ENCODE assay signal across 1 cellular context in genomic region chr6:118893095-118893881, GRCh38.
A peak's percentile ranks its signal among the peaks of the same experiment; 100 is the strongest.
TF ChIP-seq lines count a peak whose summit lies in the region.

No MANE protein-coding gene starts in this region.

TF ChIP-seq in K562, 482 proteins besides CTCF, POLR2A, EP300 and RAD21 (continued from another document and continues in another):
- TF ChIP-seq, protein P1, sequence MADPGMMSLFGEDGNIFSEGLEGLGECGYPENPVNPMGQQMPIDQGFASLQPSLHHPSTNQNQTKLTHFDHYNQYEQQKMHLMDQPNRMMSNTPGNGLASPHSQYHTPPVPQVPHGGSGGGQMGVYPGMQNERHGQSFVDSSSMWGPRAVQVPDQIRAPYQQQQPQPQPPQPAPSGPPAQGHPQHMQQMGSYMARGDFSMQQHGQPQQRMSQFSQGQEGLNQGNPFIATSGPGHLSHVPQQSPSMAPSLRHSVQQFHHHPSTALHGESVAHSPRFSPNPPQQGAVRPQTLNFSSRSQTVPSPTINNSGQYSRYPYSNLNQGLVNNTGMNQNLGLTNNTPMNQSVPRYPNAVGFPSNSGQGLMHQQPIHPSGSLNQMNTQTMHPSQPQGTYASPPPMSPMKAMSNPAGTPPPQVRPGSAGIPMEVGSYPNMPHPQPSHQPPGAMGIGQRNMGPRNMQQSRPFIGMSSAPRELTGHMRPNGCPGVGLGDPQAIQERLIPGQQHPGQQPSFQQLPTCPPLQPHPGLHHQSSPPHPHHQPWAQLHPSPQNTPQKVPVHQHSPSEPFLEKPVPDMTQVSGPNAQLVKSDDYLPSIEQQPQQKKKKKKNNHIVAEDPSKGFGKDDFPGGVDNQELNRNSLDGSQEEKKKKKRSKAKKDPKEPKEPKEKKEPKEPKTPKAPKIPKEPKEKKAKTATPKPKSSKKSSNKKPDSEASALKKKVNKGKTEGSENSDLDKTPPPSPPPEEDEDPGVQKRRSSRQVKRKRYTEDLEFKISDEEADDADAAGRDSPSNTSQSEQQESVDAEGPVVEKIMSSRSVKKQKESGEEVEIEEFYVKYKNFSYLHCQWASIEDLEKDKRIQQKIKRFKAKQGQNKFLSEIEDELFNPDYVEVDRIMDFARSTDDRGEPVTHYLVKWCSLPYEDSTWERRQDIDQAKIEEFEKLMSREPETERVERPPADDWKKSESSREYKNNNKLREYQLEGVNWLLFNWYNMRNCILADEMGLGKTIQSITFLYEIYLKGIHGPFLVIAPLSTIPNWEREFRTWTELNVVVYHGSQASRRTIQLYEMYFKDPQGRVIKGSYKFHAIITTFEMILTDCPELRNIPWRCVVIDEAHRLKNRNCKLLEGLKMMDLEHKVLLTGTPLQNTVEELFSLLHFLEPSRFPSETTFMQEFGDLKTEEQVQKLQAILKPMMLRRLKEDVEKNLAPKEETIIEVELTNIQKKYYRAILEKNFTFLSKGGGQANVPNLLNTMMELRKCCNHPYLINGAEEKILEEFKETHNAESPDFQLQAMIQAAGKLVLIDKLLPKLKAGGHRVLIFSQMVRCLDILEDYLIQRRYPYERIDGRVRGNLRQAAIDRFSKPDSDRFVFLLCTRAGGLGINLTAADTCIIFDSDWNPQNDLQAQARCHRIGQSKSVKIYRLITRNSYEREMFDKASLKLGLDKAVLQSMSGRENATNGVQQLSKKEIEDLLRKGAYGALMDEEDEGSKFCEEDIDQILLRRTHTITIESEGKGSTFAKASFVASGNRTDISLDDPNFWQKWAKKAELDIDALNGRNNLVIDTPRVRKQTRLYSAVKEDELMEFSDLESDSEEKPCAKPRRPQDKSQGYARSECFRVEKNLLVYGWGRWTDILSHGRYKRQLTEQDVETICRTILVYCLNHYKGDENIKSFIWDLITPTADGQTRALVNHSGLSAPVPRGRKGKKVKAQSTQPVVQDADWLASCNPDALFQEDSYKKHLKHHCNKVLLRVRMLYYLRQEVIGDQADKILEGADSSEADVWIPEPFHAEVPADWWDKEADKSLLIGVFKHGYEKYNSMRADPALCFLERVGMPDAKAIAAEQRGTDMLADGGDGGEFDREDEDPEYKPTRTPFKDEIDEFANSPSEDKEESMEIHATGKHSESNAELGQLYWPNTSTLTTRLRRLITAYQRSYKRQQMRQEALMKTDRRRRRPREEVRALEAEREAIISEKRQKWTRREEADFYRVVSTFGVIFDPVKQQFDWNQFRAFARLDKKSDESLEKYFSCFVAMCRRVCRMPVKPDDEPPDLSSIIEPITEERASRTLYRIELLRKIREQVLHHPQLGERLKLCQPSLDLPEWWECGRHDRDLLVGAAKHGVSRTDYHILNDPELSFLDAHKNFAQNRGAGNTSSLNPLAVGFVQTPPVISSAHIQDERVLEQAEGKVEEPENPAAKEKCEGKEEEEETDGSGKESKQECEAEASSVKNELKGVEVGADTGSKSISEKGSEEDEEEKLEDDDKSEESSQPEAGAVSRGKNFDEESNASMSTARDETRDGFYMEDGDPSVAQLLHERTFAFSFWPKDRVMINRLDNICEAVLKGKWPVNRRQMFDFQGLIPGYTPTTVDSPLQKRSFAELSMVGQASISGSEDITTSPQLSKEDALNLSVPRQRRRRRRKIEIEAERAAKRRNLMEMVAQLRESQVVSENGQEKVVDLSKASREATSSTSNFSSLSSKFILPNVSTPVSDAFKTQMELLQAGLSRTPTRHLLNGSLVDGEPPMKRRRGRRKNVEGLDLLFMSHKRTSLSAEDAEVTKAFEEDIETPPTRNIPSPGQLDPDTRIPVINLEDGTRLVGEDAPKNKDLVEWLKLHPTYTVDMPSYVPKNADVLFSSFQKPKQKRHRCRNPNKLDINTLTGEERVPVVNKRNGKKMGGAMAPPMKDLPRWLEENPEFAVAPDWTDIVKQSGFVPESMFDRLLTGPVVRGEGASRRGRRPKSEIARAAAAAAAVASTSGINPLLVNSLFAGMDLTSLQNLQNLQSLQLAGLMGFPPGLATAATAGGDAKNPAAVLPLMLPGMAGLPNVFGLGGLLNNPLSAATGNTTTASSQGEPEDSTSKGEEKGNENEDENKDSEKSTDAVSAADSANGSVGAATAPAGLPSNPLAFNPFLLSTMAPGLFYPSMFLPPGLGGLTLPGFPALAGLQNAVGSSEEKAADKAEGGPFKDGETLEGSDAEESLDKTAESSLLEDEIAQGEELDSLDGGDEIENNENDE (IDR thresholded peaks at IDR 0.05; ENCODE audit: low read depth, low read length) = no peak
- TF ChIP-seq, protein P2, sequence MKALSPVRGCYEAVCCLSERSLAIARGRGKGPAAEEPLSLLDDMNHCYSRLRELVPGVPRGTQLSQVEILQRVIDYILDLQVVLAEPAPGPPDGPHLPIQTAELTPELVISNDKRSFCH (CRISPR knock-in tag; IDR thresholded peaks at IDR 0.05) = no peak
- TF ChIP-seq, protein P2 (tag; IDR thresholded peaks at IDR 0.05) = no peak
- TF ChIP-seq SMARCB1 (IDR thresholded peaks at IDR 0.05; ENCODE audit: insufficient read length, low read depth) = no peak
- TF ChIP-seq GABPA (tag; conservative IDR thresholded peaks at IDR 0.05; ENCODE audit: low read depth) = peak; percentile 41; the same call in 1 of the 2 replicates
- TF ChIP-seq RBM22 (IDR thresholded peaks at IDR 0.05; ENCODE audit: low read depth, low read length, poor library complexity, severe bottlenecking) = no peak
- no peak for TF ChIP-seq MTF1 (CRISPR knock-in tag; IDR thresholded peaks at IDR 0.05; ENCODE audit: borderline replicate concordance)
- no peak for TF ChIP-seq ZNF583 (CRISPR knock-in tag; IDR thresholded peaks at IDR 0.05)
- TF ChIP-seq COPS2 (conservative IDR thresholded peaks at IDR 0.05) = no peak
- TF ChIP-seq, protein P3, sequence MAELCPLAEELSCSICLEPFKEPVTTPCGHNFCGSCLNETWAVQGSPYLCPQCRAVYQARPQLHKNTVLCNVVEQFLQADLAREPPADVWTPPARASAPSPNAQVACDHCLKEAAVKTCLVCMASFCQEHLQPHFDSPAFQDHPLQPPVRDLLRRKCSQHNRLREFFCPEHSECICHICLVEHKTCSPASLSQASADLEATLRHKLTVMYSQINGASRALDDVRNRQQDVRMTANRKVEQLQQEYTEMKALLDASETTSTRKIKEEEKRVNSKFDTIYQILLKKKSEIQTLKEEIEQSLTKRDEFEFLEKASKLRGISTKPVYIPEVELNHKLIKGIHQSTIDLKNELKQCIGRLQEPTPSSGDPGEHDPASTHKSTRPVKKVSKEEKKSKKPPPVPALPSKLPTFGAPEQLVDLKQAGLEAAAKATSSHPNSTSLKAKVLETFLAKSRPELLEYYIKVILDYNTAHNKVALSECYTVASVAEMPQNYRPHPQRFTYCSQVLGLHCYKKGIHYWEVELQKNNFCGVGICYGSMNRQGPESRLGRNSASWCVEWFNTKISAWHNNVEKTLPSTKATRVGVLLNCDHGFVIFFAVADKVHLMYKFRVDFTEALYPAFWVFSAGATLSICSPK (IDR thresholded peaks at IDR 0.05; ENCODE audit: borderline replicate concordance) = no peak
- TF ChIP-seq TBL1XR1 (IDR thresholded peaks at IDR 0.05; ENCODE audit: low read length in 2 of 2) = no peak
- no peak for TF ChIP-seq CHD4 (IDR thresholded peaks at IDR 0.05; ENCODE audit: insufficient read depth, insufficient replicate concordance, low read depth, low read length, poor library complexity, severe bottlenecking)
- TF ChIP-seq CHD2 (IDR thresholded peaks at IDR 0.05; ENCODE audit: low read depth, low read length) = no peak
- TF ChIP-seq, protein P4, sequence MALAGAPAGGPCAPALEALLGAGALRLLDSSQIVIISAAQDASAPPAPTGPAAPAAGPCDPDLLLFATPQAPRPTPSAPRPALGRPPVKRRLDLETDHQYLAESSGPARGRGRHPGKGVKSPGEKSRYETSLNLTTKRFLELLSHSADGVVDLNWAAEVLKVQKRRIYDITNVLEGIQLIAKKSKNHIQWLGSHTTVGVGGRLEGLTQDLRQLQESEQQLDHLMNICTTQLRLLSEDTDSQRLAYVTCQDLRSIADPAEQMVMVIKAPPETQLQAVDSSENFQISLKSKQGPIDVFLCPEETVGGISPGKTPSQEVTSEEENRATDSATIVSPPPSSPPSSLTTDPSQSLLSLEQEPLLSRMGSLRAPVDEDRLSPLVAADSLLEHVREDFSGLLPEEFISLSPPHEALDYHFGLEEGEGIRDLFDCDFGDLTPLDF (CRISPR knock-in tag; IDR thresholded peaks at IDR 0.05) = no peak
- TF ChIP-seq XRCC5 (IDR thresholded peaks at IDR 0.05; ENCODE audit: low read depth, low read length) = no peak; the same call in 1 of the 2 replicates
- no peak for TF ChIP-seq WHSC1 (IDR thresholded peaks at IDR 0.05; ENCODE audit: low read length)
- no peak for TF ChIP-seq RFX1 (IDR thresholded peaks at IDR 0.05)
- peak; percentile 69; the same call in 1 of the 2 replicates for TF ChIP-seq ZNF253 (CRISPR knock-in tag; conservative IDR thresholded peaks at IDR 0.05)
- no peak for TF ChIP-seq BDP1 (IDR thresholded peaks at IDR 0.05; ENCODE audit: insufficient read depth, insufficient read length)
- TF ChIP-seq CREBBP (IDR thresholded peaks at IDR 0.05; ENCODE audit: low read depth, low read length) = no peak
- TF ChIP-seq RBM34 (IDR thresholded peaks at IDR 0.05; ENCODE audit: borderline replicate concordance, insufficient read depth, low read length) = no peak
- peak; percentile 85; the same call in 1 of the 2 replicates for TF ChIP-seq HLTF (IDR thresholded peaks at IDR 0.05)
- TF ChIP-seq TAF7 (tag; IDR thresholded peaks at IDR 0.05) = peak; percentile 85
- TF ChIP-seq HMG20B (CRISPR knock-in tag; IDR thresholded peaks at IDR 0.05) = no peak
- no peak for TF ChIP-seq CBX1 (IDR thresholded peaks at IDR 0.05; ENCODE audit: low read depth)
- TF ChIP-seq CBX8 (IDR thresholded peaks at IDR 0.05; ENCODE audit: borderline replicate concordance, extremely low read depth, low read depth, low read length, poor library complexity, severe bottlenecking) = no peak
- peak; percentile 70; the same call in 1 of the 2 replicates for TF ChIP-seq KAT8 (IDR thresholded peaks at IDR 0.05; ENCODE audit: low read depth)
- TF ChIP-seq ZBED1 (IDR thresholded peaks at IDR 0.05) = no peak
- no peak for TF ChIP-seq ZNF24 (IDR thresholded peaks at IDR 0.05)
- peak; percentile 43 to 93 (median 49) for TF ChIP-seq YY1 (IDR thresholded peaks at IDR 0.05; ENCODE audit: borderline replicate concordance in 1 of 3, control insufficient read depth in 1 of 3, extremely low read depth in 1 of 3, insufficient read depth in 3 of 3, insufficient read length in 1 of 3, insufficient replicate concordance in 2 of 3, low read depth in 1 of 3, low read length in 2 of 3)
- TF ChIP-seq POLR2G (IDR thresholded peaks at IDR 0.05; ENCODE audit: low read depth, low read length) = no peak
- TF ChIP-seq PHTF2 (CRISPR knock-in tag; IDR thresholded peaks at IDR 0.05) = no peak
- TF ChIP-seq, protein P5, sequence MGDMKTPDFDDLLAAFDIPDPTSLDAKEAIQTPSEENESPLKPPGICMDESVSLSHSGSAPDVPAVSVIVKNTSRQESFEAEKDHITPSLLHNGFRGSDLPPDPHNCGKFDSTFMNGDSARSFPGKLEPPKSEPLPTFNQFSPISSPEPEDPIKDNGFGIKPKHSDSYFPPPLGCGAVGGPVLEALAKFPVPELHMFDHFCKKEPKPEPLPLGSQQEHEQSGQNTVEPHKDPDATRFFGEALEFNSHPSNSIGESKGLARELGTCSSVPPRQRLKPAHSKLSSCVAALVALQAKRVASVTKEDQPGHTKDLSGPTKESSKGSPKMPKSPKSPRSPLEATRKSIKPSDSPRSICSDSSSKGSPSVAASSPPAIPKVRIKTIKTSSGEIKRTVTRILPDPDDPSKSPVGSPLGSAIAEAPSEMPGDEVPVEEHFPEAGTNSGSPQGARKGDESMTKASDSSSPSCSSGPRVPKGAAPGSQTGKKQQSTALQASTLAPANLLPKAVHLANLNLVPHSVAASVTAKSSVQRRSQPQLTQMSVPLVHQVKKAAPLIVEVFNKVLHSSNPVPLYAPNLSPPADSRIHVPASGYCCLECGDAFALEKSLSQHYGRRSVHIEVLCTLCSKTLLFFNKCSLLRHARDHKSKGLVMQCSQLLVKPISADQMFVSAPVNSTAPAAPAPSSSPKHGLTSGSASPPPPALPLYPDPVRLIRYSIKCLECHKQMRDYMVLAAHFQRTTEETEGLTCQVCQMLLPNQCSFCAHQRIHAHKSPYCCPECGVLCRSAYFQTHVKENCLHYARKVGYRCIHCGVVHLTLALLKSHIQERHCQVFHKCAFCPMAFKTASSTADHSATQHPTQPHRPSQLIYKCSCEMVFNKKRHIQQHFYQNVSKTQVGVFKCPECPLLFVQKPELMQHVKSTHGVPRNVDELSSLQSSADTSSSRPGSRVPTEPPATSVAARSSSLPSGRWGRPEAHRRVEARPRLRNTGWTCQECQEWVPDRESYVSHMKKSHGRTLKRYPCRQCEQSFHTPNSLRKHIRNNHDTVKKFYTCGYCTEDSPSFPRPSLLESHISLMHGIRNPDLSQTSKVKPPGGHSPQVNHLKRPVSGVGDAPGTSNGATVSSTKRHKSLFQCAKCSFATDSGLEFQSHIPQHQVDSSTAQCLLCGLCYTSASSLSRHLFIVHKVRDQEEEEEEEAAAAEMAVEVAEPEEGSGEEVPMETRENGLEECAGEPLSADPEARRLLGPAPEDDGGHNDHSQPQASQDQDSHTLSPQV (IDR thresholded peaks at IDR 0.05) = peak; percentile 61; the same call in 1 of the 2 replicates
- no peak; the same call in 1 of the 2 replicates for TF ChIP-seq ZNF644 (tag; IDR thresholded peaks at IDR 0.05; ENCODE audit: low read depth)
- no peak for TF ChIP-seq ZNF121 (CRISPR knock-in tag; conservative IDR thresholded peaks at IDR 0.05)
- TF ChIP-seq ASH1L (IDR thresholded peaks at IDR 0.05; ENCODE audit: borderline replicate concordance, low read depth, partially characterized antibody) = no peak
- 0 out of 2 replicates have a peak, but pooled peaks have one; percentile 11 for TF ChIP-seq ZNF707 (CRISPR knock-in tag; conservative IDR thresholded peaks at IDR 0.05)
- TF ChIP-seq FOXJ3 (CRISPR knock-in tag; IDR thresholded peaks at IDR 0.05) = no peak
- no peak for TF ChIP-seq MTA2 (IDR thresholded peaks at IDR 0.05; ENCODE audit: low read depth)
- peak; percentile 85; the same call in 1 of the 2 replicates for TF ChIP-seq E4F1 (CRISPR knock-in tag; IDR thresholded peaks at IDR 0.05; ENCODE audit: borderline replicate concordance)
- TF ChIP-seq NCOA2 (IDR thresholded peaks at IDR 0.05; ENCODE audit: partially characterized antibody in 2 of 2) = no peak
- TF ChIP-seq ZNF76 (CRISPR knock-in tag; IDR thresholded peaks at IDR 0.05; ENCODE audit: borderline replicate concordance) = no peak
- no peak for TF ChIP-seq ZNF146 (CRISPR knock-in tag; IDR thresholded peaks at IDR 0.05; ENCODE audit: unreplicated experiment)
- TF ChIP-seq SRSF7 (optimal IDR thresholded peaks at IDR 0.05; ENCODE audit: low read depth, low read length) = no peak
- TF ChIP-seq ZNF436 (CRISPR knock-in tag; IDR thresholded peaks at IDR 0.05) = 0 out of 2 replicates have a peak, but pooled peaks have one; percentile 15
